9 cellular contexts compared by ENCODE assay signal in the genomic region with DNA sequence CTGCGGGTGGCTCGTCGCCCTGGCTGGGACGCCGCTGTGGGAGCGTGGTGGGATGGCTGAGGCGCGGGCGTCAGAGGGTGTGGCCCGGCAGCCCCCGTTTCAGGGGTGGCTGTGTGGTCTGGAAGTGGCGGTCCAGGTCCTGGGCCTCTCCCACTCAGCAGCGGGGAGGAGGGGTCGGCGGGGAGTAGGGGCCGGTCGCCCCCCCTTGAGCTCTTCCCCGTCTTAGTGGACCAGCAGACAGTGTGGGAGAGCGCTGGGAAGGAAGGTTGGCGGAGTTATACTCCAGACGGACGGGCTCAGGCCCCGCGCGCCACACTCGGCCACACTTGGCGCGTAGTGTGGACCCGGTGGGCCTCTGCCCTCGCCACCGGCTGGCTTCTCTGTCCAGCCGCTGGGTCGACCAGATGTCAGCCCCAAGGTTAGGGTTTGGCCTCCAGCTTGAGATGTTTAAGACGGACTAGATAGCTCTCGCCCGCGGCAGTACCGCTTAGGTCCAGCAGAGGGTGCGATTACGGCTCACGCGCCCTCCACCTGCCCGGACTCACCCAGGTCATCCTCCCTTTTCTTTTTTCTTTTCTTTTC. TPM values are rescaled to one million over a fixed set of nuclear protein-coding genes. Genes with fewer than 3 reads are reported as not detected.
DNase-seq lines count a peak whose midpoint lies in the region; ATAC-seq, FAIRE-seq and TF ChIP-seq lines count a peak whose summit lies in the region.
"Had no signal": no experiment of that assay in that cellular context is flagged by ENCODE, and none has a peak within 500 bp of the region (broad histone marks: within the 10 kb centered on the region; RNA-seq: fewer than 3 reads in every experiment).

No MANE protein-coding gene starts in this region.

- H3K4me1 ChIP-seq in PC-9 (replicated peaks; ENCODE audit: insufficient read depth) (no peaks in the 10 kb centered on the region), keratinocyte (ENCODE audit: control insufficient read depth, extremely low read depth, insufficient read depth, low read length) (no peaks in the 10 kb centered on the region)

- no peak for FAIRE-seq in keratinocyte (lab: Jason Lieb, UNC)
- FAIRE-seq: islet of Langerhans had no signal

- TF ChIP-seq CTCF in PC-9 (conservative IDR thresholded peaks at IDR 0.05) (peak; percentile 61), keratinocyte (optimal IDR thresholded peaks at IDR 0.05 in 1 of 3, IDR thresholded peaks at IDR 0.05 in 1 of 3, conservative IDR thresholded peaks at IDR 0.05 in 1 of 3; ENCODE audit: extremely low read depth in 1 of 3, insufficient read depth in 2 of 3, low read length in 3 of 3) (peak; percentile 28 to 53 (median 52))

- H3K36me3 ChIP-seq in PC-9 (ENCODE audit: low read depth), result no peaks in the 10 kb centered on the region
- no peaks in the 10 kb centered on the region for H3K36me3 ChIP-seq in keratinocyte (ENCODE audit: control insufficient read depth in 2 of 2, extremely low read depth in 1 of 2, insufficient read depth in 2 of 2, low read length in 2 of 2)

- dilution Hi-C loops in keratinocyte (cut with MboI; ENCODE audit: extremely low pct_ligation_motif_present, low sequenced_read_pairs), result no loop called here

- no peak overlapping the region for H3K4me3 ChIP-seq in PC-9
- H3K4me3 ChIP-seq in keratinocyte (ENCODE audit: control insufficient read depth in 2 of 3, extremely low read depth in 1 of 3, insufficient read depth in 2 of 3, low read depth in 1 of 3, low read length in 3 of 3), result no peak overlapping the region

- CTCF ChIA-PET in PC-9 (lab: Charles Lee), result no interaction called here

- H4K20me1 ChIP-seq in PC-9 (ENCODE audit: insufficient read depth), result no peaks in the 10 kb centered on the region
- no peaks in the 10 kb centered on the region for H4K20me1 ChIP-seq in keratinocyte (ENCODE audit: control insufficient read depth, extremely low read depth, insufficient read depth, low read length)

- intact Hi-C loops in PC-9 (cut with micrococcal nuclease; ENCODE audit: unreplicated experiment), result no loop called here

- no peaks in the 10 kb centered on the region for H3F3A ChIP-seq in PC-9 (ENCODE audit: insufficient read depth, low read depth)

- DNase-seq in Daoy (ENCODE audit: low read depth) (peak; percentile 11), PC-9 (no peak), keratinocyte (ENCODE audit: low read depth, low spot score) (no peak), SIG-M5 (lab: John Stamatoyannopoulos, UW) (no peak), LoVo (ENCODE audit: low spot score) (no peak)
- DNase-seq in activated naive CD8-positive, alpha-beta T cell treated with anti-CD3 and anti-CD28 coated beads for 36 hours, result peak; percentile 61
- DNase-seq in stimulated activated CD8-positive, alpha-beta memory T cell treated with anti-CD3 and anti-CD28 coated beads, Interleukin-15, amount 100 ng/mL, for 24 hours (ENCODE audit: low read depth), result peak; percentile 46

- peaks cover 5% of the 10 kb centered on the region for H3K36me3 Mint-ChIP-seq in activated naive CD8-positive, alpha-beta T cell treated with anti-CD3 and anti-CD28 coated beads for 36 hours

- H3K27ac ChIP-seq in PC-9 (no peak overlapping the region), keratinocyte (ENCODE audit: control insufficient read depth, insufficient read depth, low read length) (no peak overlapping the region)

- POLR2A ChIA-PET in PC-9 (lab: Charles Lee; ENCODE audit: unreplicated experiment), result interaction anchor here (0.6 kb wide), 1 partner anchor 285 kb away, joined by 4 read pairs; no protein-coding TSS in a partner anchor

- no TSS peak for BruUV-seq in PC-9 (replicated peaks; lab: Mats Ljungman, UMichigan)

- H2AFZ ChIP-seq in PC-9, result no peak overlapping the region
- no peak overlapping the region for H2AFZ ChIP-seq in keratinocyte (ENCODE audit: control insufficient read depth, low read length)

- H3K4me2 ChIP-seq in PC-9 (no peak overlapping the region), keratinocyte (ENCODE audit: control insufficient read depth, extremely low read depth, insufficient read depth, low read depth, low read length) (no peak overlapping the region)

- H3K9me1 ChIP-seq in keratinocyte (ENCODE audit: control insufficient read depth, extremely low read depth, insufficient read depth, low read length), result no peaks in the 10 kb centered on the region

- no peak for ATAC-seq in GM21786 (IDR thresholded peaks at IDR 0.05; ENCODE audit: unreplicated experiment)

- H3K27ac Mint-ChIP-seq in activated naive CD8-positive, alpha-beta T cell treated with anti-CD3 and anti-CD28 coated beads for 36 hours, result no peak overlapping the region

- H3K4me3 Mint-ChIP-seq in activated naive CD8-positive, alpha-beta T cell treated with anti-CD3 and anti-CD28 coated beads for 36 hours, result peak overlapping the region; percentile 45

- H3K27me3 ChIP-seq in PC-9 (ENCODE audit: insufficient read depth, low read depth), result no peaks in the 10 kb centered on the region
- H3K27me3 ChIP-seq in keratinocyte (ENCODE audit: control insufficient read depth, extremely low read depth, insufficient read depth, low read length), result no peaks in the 10 kb centered on the region

- H3K4me1 Mint-ChIP-seq in activated naive CD8-positive, alpha-beta T cell treated with anti-CD3 and anti-CD28 coated beads for 36 hours, result no peaks in the 10 kb centered on the region

- H3K9me3 ChIP-seq in PC-9 (ENCODE audit: insufficient read depth, low read depth), result peaks cover 20% of the 10 kb centered on the region
- peaks cover 1% of the 10 kb centered on the region for H3K9me3 ChIP-seq in keratinocyte (ENCODE audit: control insufficient read depth, low read depth, low read length)

- H3K79me2 ChIP-seq in PC-9 (ENCODE audit: low read depth), result no peaks in the 10 kb centered on the region
- H3K79me2 ChIP-seq in keratinocyte (ENCODE audit: control insufficient read depth, insufficient read depth, low read length), result no peaks in the 10 kb centered on the region

- no peak overlapping the region for H3K9ac ChIP-seq in keratinocyte (ENCODE audit: control insufficient read depth, extremely low read depth, insufficient read depth, low read length)

- H3K9me3 Mint-ChIP-seq in activated naive CD8-positive, alpha-beta T cell treated with anti-CD3 and anti-CD28 coated beads for 36 hours, result peaks cover 5% of the 10 kb centered on the region

- H3K27me3 Mint-ChIP-seq in activated naive CD8-positive, alpha-beta T cell treated with anti-CD3 and anti-CD28 coated beads for 36 hours, result no peaks in the 10 kb centered on the region

- H3K9me2 ChIP-seq in PC-9 (ENCODE audit: insufficient read depth), result no peaks in the 10 kb centered on the region

RNA-seq across cellular contexts. Expression of gene ZNF429, which starts 21.7 kb away (rescaled TPM):
- total RNA-seq in Daoy (2014; rRNA removed; shearing (Covaris generic)), result 1.1 and 1.3 TPM in 2 replicates
- 8.5 and 10.0 TPM in 2 replicates for total RNA-seq in PC-9 (2021)
- total RNA-seq in activated naive CD8-positive, alpha-beta T cell treated with anti-CD3 and anti-CD28 coated beads for 36 hours, result 1 to 10 TPM; 4.7 to 6.7 TPM
- polyA plus RNA-seq in keratinocyte, result 3.4 to 5.2 TPM (median 4.4 TPM) in 3 replicates
- polyA plus RNA-seq in keratinocyte (2011; ENCODE audit: low read depth), result 2.9 TPM
- 3.6 and 4.9 TPM in 2 replicates for polyA plus RNA-seq in keratinocyte (2011; cell fraction: cytosol; rRNA removed)
- 7.2 and 8.9 TPM in 2 replicates for polyA plus RNA-seq in keratinocyte (2011; cell fraction: nucleus; rRNA removed)
- 2.5 and 4.1 TPM in 2 replicates for polyA plus RNA-seq in keratinocyte (2012; ENCODE audit: low replicate concordance)
- 2.1 to 6.7 TPM (median 5.9 TPM) in 3 replicates for polyA minus RNA-seq in keratinocyte
- 2.5 TPM for polyA minus RNA-seq in keratinocyte (2011; cell fraction: cytosol; rRNA and poly(A)+ RNA removed)
- polyA minus RNA-seq in keratinocyte (2011; cell fraction: nucleus; rRNA and poly(A)+ RNA removed), result 8.7 and 11.1 TPM in 2 replicates

Comparison
In these comparisons a context has a peak if more than half of its experiments do, and no peak if none do; other contexts are left out.
1. DNase-seq: peak in Daoy (single experiment), activated naive CD8-positive, alpha-beta T cell treated with anti-CD3 and anti-CD28 coated beads for 36 hours (single experiment) and stimulated activated CD8-positive, alpha-beta memory T cell treated with anti-CD3 and anti-CD28 coated beads, Interleukin-15, amount 100 ng/mL, for 24 hours (single experiment); none in PC-9 (0 of 2), keratinocyte (single experiment), SIG-M5 (single experiment) and LoVo (single experiment).